8 cellular contexts compared by ENCODE assay signal in the genomic region with DNA sequence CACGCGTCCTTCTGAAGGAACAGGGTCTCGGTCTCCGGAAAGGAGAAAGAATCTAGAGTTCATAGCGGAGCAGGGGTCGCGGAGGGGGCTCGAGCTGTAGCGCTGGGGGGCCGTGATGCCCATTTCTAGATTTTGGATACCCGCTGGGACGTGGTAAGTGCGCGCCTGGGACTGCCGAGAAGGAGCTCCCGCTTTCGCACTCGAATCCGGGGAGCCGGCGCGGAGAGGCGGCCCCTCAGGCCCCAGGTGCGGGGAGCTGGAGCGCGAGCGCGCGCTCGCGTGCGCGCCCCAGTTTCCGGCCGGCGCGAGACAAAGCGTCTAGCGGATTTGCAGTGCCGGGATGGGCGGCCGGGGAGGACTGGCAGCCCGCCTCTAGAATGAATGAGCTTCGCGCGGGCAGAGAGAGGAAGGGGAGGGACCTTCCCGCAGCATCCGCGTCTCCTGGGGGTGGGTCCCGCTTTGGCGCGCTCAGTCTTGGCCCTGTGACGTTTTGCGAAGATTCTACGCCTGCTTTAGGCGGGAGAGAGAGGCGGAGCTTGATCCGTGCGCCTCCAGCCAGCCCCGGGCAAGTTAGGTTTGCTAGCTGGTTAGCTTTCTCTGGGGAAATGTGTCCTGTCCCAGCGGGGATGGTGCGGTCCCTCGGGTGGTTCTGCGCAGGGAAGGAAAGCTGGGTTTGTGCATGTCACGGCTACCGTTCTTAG. TPM values are rescaled to one million over a fixed set of nuclear protein-coding genes. Genes with fewer than 3 reads are reported as not detected.
DNase-seq lines count a peak whose midpoint lies in the region; ATAC-seq, FAIRE-seq and TF ChIP-seq lines count a peak whose summit lies in the region.

No MANE protein-coding gene starts in this region.

- H3K36me3 ChIP-seq in bronchial epithelial cell (ENCODE audit: control insufficient read depth, insufficient read depth, low read length) = no peaks in the 10 kb centered on the region
- no peaks in the 10 kb centered on the region for H3K36me3 ChIP-seq in spleen

- FAIRE-seq in bronchial epithelial cell (lab: Jason Lieb, UNC) = no peak

- H3K4me3 ChIP-seq in AG04449 (ENCODE audit: low read depth, low read length) = peak overlapping the region; percentile 93
- H3K4me3 ChIP-seq in WI38 (ENCODE audit: low read depth, low read length) = peak overlapping the region; percentile 90
- H3K4me3 ChIP-seq in bronchial epithelial cell (ENCODE audit: low read depth, low read length) = peak overlapping the region; percentile 70
- H3K4me3 ChIP-seq in spleen = peak overlapping the region; percentile 80 to 96 (median 90)

- DNase-seq in AG04449 (ENCODE audit: low read depth, low spot score) = peak; percentile 58
- peak; percentile 93 for DNase-seq in NCI-H2196 treated with DMSO at 0.1 percent for 48 hours (lab: John Stamatoyannopoulos, UW; ENCODE audit: unreplicated experiment)
- DNase-seq in bronchial epithelial cell (ENCODE audit: low read depth) = peak; percentile 83
- DNase-seq in inferior parietal cortex (ENCODE audit: extremely low spot score) = peak; percentile 83
- peak; percentile 98 for DNase-seq in spleen

- H3K9me3 ChIP-seq in spleen = no peaks in the 10 kb centered on the region

- ATAC-seq in GM18907 (IDR thresholded peaks at IDR 0.05; ENCODE audit: unreplicated experiment) (peak; percentile 72), HG03139 (IDR thresholded peaks at IDR 0.05; ENCODE audit: unreplicated experiment) (peak; percentile 62)

- TF ChIP-seq CTCF in AG04449 (IDR thresholded peaks at IDR 0.05; ENCODE audit: insufficient read depth, low read length, missing control alignments) (no peak), WI38 (IDR thresholded peaks at IDR 0.05; ENCODE audit: low read depth, low read length) (no peak), bronchial epithelial cell (IDR thresholded peaks at IDR 0.05; ENCODE audit: insufficient read depth, low read length, severe bottlenecking) (no peak), spleen (IDR thresholded peaks at IDR 0.05 in 8 of 11, conservative IDR thresholded peaks at IDR 0.05 in 3 of 11) (peak in 1 of 11 experiments; percentile 17)

- 0 to 1% (median 1%) methylated on average over 33 to 66 of the region's 66 CpGs for WGBS in spleen, 5 donors

- CTCF ChIA-PET in AG04449 (lab: Yijun Ruan, JAX) = interaction anchor here (0.6 to 9.5 kb wide), 16 partner anchors 9 to 439 kb away, joined by 3 to 303 read pairs (median 20); partner anchors contain the start of genes ALDH7A1 and PHAX

- POLR2A ChIA-PET in AG04449 (lab: Yijun Ruan, JAX) = interaction anchor here (0.6 to 1.2 kb wide), 4 partner anchors 99 to 740 kb away, joined by 3 to 6 read pairs (median 3); partner anchors contain the start of gene ALDH7A1

- peak; percentile 29 to 69 (median 39) for TF ChIP-seq POLR2A in spleen (IDR thresholded peaks at IDR 0.05)

- H3K4me1 ChIP-seq in spleen = peaks cover 12 to 45% (median 36%) of the 10 kb centered on the region in 6 donors

- peak overlapping the region; percentile 91 to 99 (median 96) for H3K27ac ChIP-seq in spleen

- no peaks in the 10 kb centered on the region for H3K27me3 ChIP-seq in bronchial epithelial cell (ENCODE audit: control insufficient read depth, insufficient read depth, low read length)
- no peaks in the 10 kb centered on the region for H3K27me3 ChIP-seq in spleen (replicated peaks in 1 of 7)

- intact Hi-C loops in spleen (cut with DNase I; ENCODE audit: low total_unique reads) = no loop called here

RNA-seq across cellular contexts. Expression of gene LMNB1, which starts 1.2 kb away (rescaled TPM):
- total RNA-seq in bronchial epithelial cell (2.6 and 3.9 TPM in 2 replicates), spleen (10 to 100 TPM; 24.0 to 68.8 (median 38.5) TPM)
- 10 to 100 TPM in 2 of 3 donors, 1 to 10 TPM in 1; 7.5 to 19.7 (median 15.8) TPM for polyA plus RNA-seq in spleen

Comparison
In these comparisons a context has a peak if more than half of its experiments do, and no peak if none do; other contexts are left out.
1. Peak in every context shown above with its lines: DNase-seq, ATAC-seq, H3K4me3 ChIP-seq and H3K27ac ChIP-seq.